In genomic region chr2:10448646-10449480, GRCh38 we compare ENCODE assay signal across 8 cellular contexts. TPM values are rescaled to one million over a fixed set of nuclear protein-coding genes. Genes with fewer than 3 reads are reported as not detected.
DNase-seq lines count a peak whose midpoint lies in the region; ATAC-seq and TF ChIP-seq lines count a peak whose summit lies in the region.

No MANE protein-coding gene starts in this region.

- H3K36me3 ChIP-seq in mucosa of descending colon (ENCODE audit: low read depth): no peaks in the 10 kb centered on the region

- intact Hi-C loops in mucosa of descending colon (cut with DNase I, micrococcal nuclease): no loop called here

- peak; percentile 64 for ATAC-seq in GM19035 (IDR thresholded peaks at IDR 0.05; ENCODE audit: unreplicated experiment)
- peak; percentile 59 for ATAC-seq in HG03280 (IDR thresholded peaks at IDR 0.05; ENCODE audit: unreplicated experiment)
- ATAC-seq in mucosa of descending colon: peak; percentile 77

- peaks cover 3% of the 10 kb centered on the region; the same call in 1 of the 2 replicates for H3K9me3 ChIP-seq in AG04450 (ENCODE audit: control insufficient read depth, insufficient read depth, low read length)
- no peaks in the 10 kb centered on the region for H3K9me3 ChIP-seq in mucosa of descending colon

- H3K27ac ChIP-seq in AG04450 (ENCODE audit: low read depth, low read length): peak overlapping the region; percentile 83

- H3K4me3 ChIP-seq in AG04450 (ENCODE audit: low read depth, low read length) (peak overlapping the region; percentile 72), mucosa of descending colon (peak overlapping the region; percentile 17)

- peak; percentile 67 for DNase-seq in AG04450 (ENCODE audit: low read depth, low spot score)
- peak; percentile 74 for DNase-seq in NCI-H524 treated with DMSO at 0.1 percent for 48 hours (lab: John Stamatoyannopoulos, UW)
- DNase-seq in activated CD4-positive, alpha-beta T cell treated with anti-CD3 and anti-CD28 coated beads for 48 hours: peak; percentile 95
- peak; percentile 90 for DNase-seq in effector CD4-positive, alpha-beta T cell
- peak in 2 of 3 donors; percentile 92 to 96 for DNase-seq in mucosa of descending colon
- peak; percentile 86 to 87 for DNase-seq in stimulated activated CD8-positive, alpha-beta memory T cell treated with anti-CD3 and anti-CD28 coated beads, Interleukin-4, amount 100 ng/mL, for 1 hour (ENCODE audit: low read depth in 2 of 2, low spot score in 1 of 2)

- H3K27me3 ChIP-seq in AG04450 (ENCODE audit: control insufficient read depth, insufficient read depth, low read length): no peaks in the 10 kb centered on the region

- POLR2A ChIA-PET in AG04450 (lab: Yijun Ruan, JAX): interaction anchor here (0.5 to 1.7 kb wide), 11 partner anchors 10 to 391 kb away, joined by 3 to 6 read pairs (median 3); no protein-coding TSS in a partner anchor

- H3K4me1 ChIP-seq in mucosa of descending colon (ENCODE audit: low read depth): peaks cover 20% of the 10 kb centered on the region

- TF ChIP-seq CTCF in AG04450 (IDR thresholded peaks at IDR 0.05; ENCODE audit: low read depth, low read length) (no peak), mucosa of descending colon (IDR thresholded peaks at IDR 0.05) (no peak)

- CTCF ChIA-PET in AG04450 (lab: Charles Lee): interaction anchor here (1.2 to 4.3 kb wide), 5 partner anchors 14 to 376 kb away, joined by 4 to 25 read pairs (median 6); no protein-coding TSS in a partner anchor

RNA-seq across cellular contexts. Expression of gene ODC1, which starts 0.7 kb away (rescaled TPM):
- polyA plus RNA-seq in AG04450 (2011; rRNA removed): 143 and 168 TPM in 2 replicates
- 92.7 and 98.7 TPM in 2 replicates for polyA minus RNA-seq in AG04450 (2011; rRNA and poly(A)+ RNA removed)
- total RNA-seq in mucosa of descending colon: 10 to 100 TPM; 32.2 to 60.2 (median 35.7) TPM

Comparison
In these comparisons a context has a peak if more than half of its experiments do, and no peak if none do; other contexts are left out.
1. Peak in every context shown above with its lines: DNase-seq, ATAC-seq, H3K4me3 ChIP-seq and H3K27ac ChIP-seq.